In genomic region chr15:68210821-68211655, GRCh38 we compare ENCODE assay signal across 8 cellular contexts. TPM values are rescaled to one million over a fixed set of nuclear protein-coding genes. Genes with fewer than 3 reads are reported as not detected.
DNase-seq lines count a peak whose midpoint lies in the region; TF ChIP-seq lines count a peak whose summit lies in the region.

No MANE protein-coding gene starts in this region.

- H3K9ac ChIP-seq in neural cell (ENCODE audit: low read length) = no peak overlapping the region

- DNase-seq in DMS53 (lab: John Stamatoyannopoulos, UW) (peak; percentile 40), DMS53 treated with DMSO at 0.1 percent for 48 hours (lab: John Stamatoyannopoulos, UW; ENCODE audit: unreplicated experiment) (no peak), NCI-H69 (lab: John Stamatoyannopoulos, UW) (peak; percentile 33), fibroblast of mammary gland (ENCODE audit: low read depth) (peak; percentile 42), tibial artery (peak; percentile 45 to 76), GM19240 (ENCODE audit: insufficient read length, low spot score) (no peak)
- DNase-seq in activated T-helper 1 cell treated with anti-CD3 and anti-CD28 coated beads, Interleukin-2, amount 50 U/mL, for 16 hours (ENCODE audit: low read depth in 1 of 2, low spot score in 1 of 2) = peak; percentile 20 to 24

- H3K4me3 ChIP-seq in fibroblast of mammary gland (ENCODE audit: control insufficient read depth, low read depth, low read length) (no peak overlapping the region), neural cell (ENCODE audit: low read length) (no peak overlapping the region), tibial artery (peak overlapping the region in 1 of 2 donors; percentile 18)

- H3K27me3 ChIP-seq in neural cell (ENCODE audit: insufficient read depth, low read depth, low read length) = no peaks in the 10 kb centered on the region
- no peaks in the 10 kb centered on the region for H3K27me3 ChIP-seq in tibial artery

- peaks cover 0 to 10% (median 4%) of the 10 kb centered on the region in 4 donors for H3K4me1 ChIP-seq in tibial artery

- H3K79me2 ChIP-seq in neural cell (replicated peaks; ENCODE audit: insufficient read depth, low read length) = no peaks in the 10 kb centered on the region

- TF ChIP-seq EP300 in neural cell (conservative IDR thresholded peaks at IDR 0.05; ENCODE audit: poor library complexity, severe bottlenecking) = no peak

- H3K27ac ChIP-seq in neural cell (ENCODE audit: low read length) (no peak overlapping the region), tibial artery (no peak overlapping the region)

- no peak overlapping the region for H2AFZ ChIP-seq in neural cell (ENCODE audit: low read depth, low read length)

- H3K9me3 ChIP-seq in neural cell (ENCODE audit: low read length) (no peaks in the 10 kb centered on the region), tibial artery (no peaks in the 10 kb centered on the region)

- intact Hi-C loops in tibial artery (cut with DNase I; ENCODE audit: low total_unique reads) = no loop called here

- TF ChIP-seq RAD21 in neural cell (conservative IDR thresholded peaks at IDR 0.05) = no peak

- no peak overlapping the region for H3K4me2 ChIP-seq in neural cell (ENCODE audit: low read length)

- no peaks in the 10 kb centered on the region for H3K9me2 ChIP-seq in neural cell (ENCODE audit: insufficient read depth, low read length)

- H3K36me3 ChIP-seq in neural cell (ENCODE audit: insufficient read depth, low read length) = no peaks in the 10 kb centered on the region
- no peaks in the 10 kb centered on the region for H3K36me3 ChIP-seq in tibial artery

- H3F3A ChIP-seq in neural cell (ENCODE audit: insufficient read depth, low read length, poor library complexity, severe bottlenecking) = no peaks in the 10 kb centered on the region

- no peaks in the 10 kb centered on the region for H4K20me1 ChIP-seq in neural cell (ENCODE audit: insufficient read depth)

- TF ChIP-seq CTCF in fibroblast of mammary gland (conservative IDR thresholded peaks at IDR 0.05; ENCODE audit: control insufficient read depth, insufficient read depth, low read depth, low read length) = peak; percentile 69
- peak; percentile 39 for TF ChIP-seq CTCF in neural cell (IDR thresholded peaks at IDR 0.05; ENCODE audit: poor library complexity, severe bottlenecking)
- TF ChIP-seq CTCF in tibial artery (IDR thresholded peaks at IDR 0.05) = peak; percentile 77 to 90

TF ChIP-seq in neural cell, 6 proteins besides CTCF, POLR2A, EP300 and RAD21:
- TF ChIP-seq POLR2AphosphoS5 (IDR thresholded peaks at IDR 0.05) (no peak), SMC3 (conservative IDR thresholded peaks at IDR 0.05; ENCODE audit: poor library complexity) (peak; percentile 35), MXI1 (conservative IDR thresholded peaks at IDR 0.05; ENCODE audit: poor library complexity, severe bottlenecking) (no peak)
TF ChIP-seq in neural cell: peak in this region for 1.

RNA-seq across cellular contexts. Expression of gene CALML4, which starts 5.9 kb away (rescaled TPM):
- 0.43 and 0.82 TPM in 2 replicates for polyA plus RNA-seq in neural cell
- 0.97 and 2.1 TPM in 2 replicates for polyA minus RNA-seq in neural cell

RNA-seq across cellular contexts. Expression of gene CLN6, which starts 18.5 kb away (rescaled TPM):
- 4.2 and 4.9 TPM in 2 replicates for polyA plus RNA-seq in neural cell
- polyA minus RNA-seq in neural cell = 3.5 and 6.1 TPM in 2 replicates

Comparison
In these comparisons a context has a peak if more than half of its experiments do, and no peak if none do; other contexts are left out.
1. DNase-seq: peak in DMS53 (single experiment), NCI-H69 (single experiment), activated T-helper 1 cell treated with anti-CD3 and anti-CD28 coated beads, Interleukin-2, amount 50 U/mL, for 16 hours (2 of 2), fibroblast of mammary gland (single experiment) and tibial artery (2 of 2); none in DMS53 treated with DMSO at 0.1 percent for 48 hours (single experiment) and GM19240 (single experiment).
2. Peak in every context shown above with its lines, with median percentiles within 50 percentile points of each other: CTCF ChIP-seq.